9 cellular contexts compared by ENCODE assay signal in genomic region chr5:39424751-39425524, GRCh38. TPM values are rescaled to one million over a fixed set of nuclear protein-coding genes. Genes with fewer than 3 reads are reported as not detected.
A peak's percentile ranks its signal among the peaks of the same experiment; 100 is the strongest.
DNase-seq lines count a peak whose midpoint lies in the region; ATAC-seq, FAIRE-seq and TF ChIP-seq lines count a peak whose summit lies in the region.
"Had no signal": no experiment of that assay in that cellular context is flagged by ENCODE, and none has a peak within 500 bp of the region (broad histone marks: within the 10 kb centered on the region; RNA-seq: fewer than 3 reads in every experiment).

Gene DAB2 (minus strand): TSS chr5:39424980. CDS start chr5:39394320, 30,660 bp downstream.

- under 1% methylated on average over 33 of the region's 51 CpGs for WGBS in A549 (ENCODE audit: missing lambda C conversion rate)
- WGBS in esophagus, 2 donors: 2% methylated on average over 51 of the region's 51 CpGs

- H3K27me3 ChIP-seq in esophagus (ENCODE audit: control insufficient read depth in 1 of 2, insufficient read depth in 2 of 2, low read length in 2 of 2) (no peaks in the 10 kb centered on the region), mononuclear cell (ENCODE audit: insufficient read depth, low read length) (peaks cover 21% of the 10 kb centered on the region)

- ATAC-seq in A549 (peak; percentile 92 to 93), GM21367 (IDR thresholded peaks at IDR 0.05; ENCODE audit: unreplicated experiment) (peak; percentile 73)
- peak; percentile 87 to 90 for ATAC-seq in activated T-cell treated with anti-CD3 and anti-CD28 coated beads, Interleukin-2, amount 50 U/mL, for 72 hours (replicated peaks in 1 of 2)

- peak within 1 kb of the TSS; percentile 54 for H3K4me3 ChIP-seq in A549
- H3K4me3 ChIP-seq in esophagus (ENCODE audit: low read depth in 1 of 2, low read length in 2 of 2): peak within 1 kb of the TSS; percentile 41 to 53
- H3K4me3 ChIP-seq in mononuclear cell (ENCODE audit: low read length): peak within 1 kb of the TSS; percentile 42

- TF ChIP-seq POLR2A in A549 (IDR thresholded peaks at IDR 0.05; ENCODE audit: low read length): peak; percentile 35; the same call in 1 of the 2 replicates

- H3K9me3 ChIP-seq in A549: no peaks in the 10 kb centered on the region
- H3K9me3 ChIP-seq in esophagus (ENCODE audit: control insufficient read depth in 2 of 2, insufficient read depth in 1 of 2, low read depth in 1 of 2, low read length in 1 of 2): no peaks in the 10 kb centered on the region
- no peaks in the 10 kb centered on the region for H3K9me3 ChIP-seq in mononuclear cell (ENCODE audit: low read depth, low read length)

- TF ChIP-seq RAD21 in A549 (conservative IDR thresholded peaks at IDR 0.05 in 1 of 2, IDR thresholded peaks at IDR 0.05 in 1 of 2): peak; percentile 48 to 73

- FAIRE-seq in A549 (lab: Jason Lieb, UNC): no peak
- FAIRE-seq: GM18507 had no signal

- no peaks in the 10 kb centered on the region for H3K9me3 Mint-ChIP-seq in activated T-cell treated with anti-CD3 and anti-CD28 coated beads, Interleukin-2, amount 50 U/mL, for 72 hours

- DNase-seq in A549 (ENCODE audit: low read depth in 1 of 2, low spot score in 1 of 2) (peak; percentile 87), NOMO-1 treated with dmso at 0.1 percent for 144 hours (lab: John Stamatoyannopoulos, UW; ENCODE audit: unreplicated experiment) (peak; percentile 71), RPMI8226 (no peak)
- DNase-seq in activated T-cell treated with anti-CD3 and anti-CD28 coated beads, Interleukin-2, amount 50 U/mL, for 72 hours: peak; percentile 50 to 54
- DNase-seq in stimulated activated CD8-positive, alpha-beta memory T cell treated with anti-CD3 and anti-CD28 coated beads, Interleukin-4, amount 100 ng/mL, for 48 hours: peak; percentile 62

- POLR2A ChIA-PET in A549 (lab: Yijun Ruan, JAX): interaction anchor here (0.7 to 2.3 kb wide), 20 partner anchors 9 to 201 kb away, joined by 3 to 25 read pairs (median 6); no protein-coding TSS in a partner anchor

- H3K4me1 Mint-ChIP-seq in activated T-cell treated with anti-CD3 and anti-CD28 coated beads, Interleukin-2, amount 50 U/mL, for 72 hours (ENCODE audit: low read depth): peaks cover 13% of the 10 kb centered on the region

- peak within 1 kb of the TSS; percentile 89 to 94 for H3K4me3 Mint-ChIP-seq in activated T-cell treated with anti-CD3 and anti-CD28 coated beads, Interleukin-2, amount 50 U/mL, for 72 hours

- CTCF ChIA-PET in A549 (lab: Yijun Ruan, JAX): interaction anchor here (0.5 to 5.7 kb wide), 47 partner anchors 9 to 233 kb away, joined by 3 to 45 read pairs (median 5); no protein-coding TSS in a partner anchor

- peaks cover 36% of the 10 kb centered on the region for H3K27me3 Mint-ChIP-seq in activated T-cell treated with anti-CD3 and anti-CD28 coated beads, Interleukin-2, amount 50 U/mL, for 72 hours (ENCODE audit: low read depth)

- peak within 1 kb of the TSS; percentile 81 for H3K4me2 ChIP-seq in A549

- H3K36me3 ChIP-seq in esophagus (ENCODE audit: control insufficient read depth in 2 of 2, insufficient read depth in 2 of 2, low read length in 1 of 2): no peaks in the 10 kb centered on the region

- TF ChIP-seq EP300 in A549 (IDR thresholded peaks at IDR 0.05): peak in 1 of 2 experiments; percentile 16; a peak in 1 of 5 replicates

- peaks cover 53% of the 10 kb centered on the region for H3K4me1 ChIP-seq in A549
- no peaks in the 10 kb centered on the region for H3K4me1 ChIP-seq in esophagus (ENCODE audit: control insufficient read depth in 2 of 2, insufficient read depth in 2 of 2, low read length in 1 of 2)
- H3K4me1 ChIP-seq in mononuclear cell (ENCODE audit: insufficient read depth, low read length): peaks cover 28% of the 10 kb centered on the region

- H3K27ac ChIP-seq in A549: peak within 1 kb of the TSS; percentile 70 to 87
- H3K27ac ChIP-seq in esophagus (ENCODE audit: low read depth in 2 of 2, low read length in 1 of 2): peak within 1 kb of the TSS; percentile 38 to 44

- no peaks in the 10 kb centered on the region for H3K36me3 Mint-ChIP-seq in activated T-cell treated with anti-CD3 and anti-CD28 coated beads, Interleukin-2, amount 50 U/mL, for 72 hours (ENCODE audit: insufficient read depth in 2 of 2)

- no peak within 1 kb of the TSS for H3K27ac Mint-ChIP-seq in activated T-cell treated with anti-CD3 and anti-CD28 coated beads, Interleukin-2, amount 50 U/mL, for 72 hours

- TF ChIP-seq CTCF in A549 (IDR thresholded peaks at IDR 0.05): peak; percentile 67

TF ChIP-seq in A549, 52 proteins besides CTCF, POLR2A, EP300 and RAD21:
- TF ChIP-seq E2F6 (IDR thresholded peaks at IDR 0.05; ENCODE audit: borderline replicate concordance, low read depth): peak; percentile 46; the same call in 1 of the 2 replicates
- no peak; the same call in 1 of the 2 replicates for TF ChIP-seq PHF8 (IDR thresholded peaks at IDR 0.05; ENCODE audit: borderline replicate concordance, low read depth)
- no peak for TF ChIP-seq BHLHE40 (IDR thresholded peaks at IDR 0.05; ENCODE audit: low read depth, low read length)
- no peak for TF ChIP-seq RFX5 (IDR thresholded peaks at IDR 0.05)
- no peak for TF ChIP-seq REST (IDR thresholded peaks at IDR 0.05)
- no peak for TF ChIP-seq NFE2L2 (conservative IDR thresholded peaks at IDR 0.05; ENCODE audit: low read length)
- peak; percentile 79 for TF ChIP-seq SMC3 (IDR thresholded peaks at IDR 0.05)
- no peak for TF ChIP-seq POLR2AphosphoS2 (conservative IDR thresholded peaks at IDR 0.05; ENCODE audit: low read length)
- TF ChIP-seq GATA3 (IDR thresholded peaks at IDR 0.05; ENCODE audit: borderline replicate concordance): peak; percentile 50; the same call in 1 of the 2 replicates
- peak; percentile 69 for TF ChIP-seq MAX (IDR thresholded peaks at IDR 0.05)
- TF ChIP-seq CEBPB (IDR thresholded peaks at IDR 0.05): no peak
- TF ChIP-seq BCL3 (IDR thresholded peaks at IDR 0.05): 0 out of 3 replicates have a peak, but pooled peaks have one; percentile 28
- TF ChIP-seq NPAS2 (CRISPR knock-in tag; IDR thresholded peaks at IDR 0.05; ENCODE audit: borderline replicate concordance): no peak
- 0 out of 2 replicates have a peak, but pooled peaks have one; percentile 34 for TF ChIP-seq HOXB5 (CRISPR knock-in tag; IDR thresholded peaks at IDR 0.05)
- TF ChIP-seq ZC3H11A (IDR thresholded peaks at IDR 0.05): no peak
- TF ChIP-seq JUN (IDR thresholded peaks at IDR 0.05): peak in 1 of 2 experiments; percentile 61; a peak in 3 of 5 replicates
- TF ChIP-seq NR3C1 (IDR thresholded peaks at IDR 0.05): no peak
- no peak for TF ChIP-seq JUNB (IDR thresholded peaks at IDR 0.05)
- TF ChIP-seq HOXB13 (CRISPR knock-in tag; IDR thresholded peaks at IDR 0.05; ENCODE audit: low read depth): 0 out of 2 replicates have a peak, but pooled peaks have one; percentile 32

RNA-seq across cellular contexts. Expression of gene DAB2, which starts in this region (rescaled TPM):
- polyA plus RNA-seq in A549 (2011; rRNA removed): 14.4 and 17.1 TPM in 2 replicates
- 3.3 and 5.0 TPM in 2 replicates for polyA plus RNA-seq in A549 (2012; cell fraction: cytosol; rRNA removed)
- polyA plus RNA-seq in A549 (2012; cell fraction: nucleus; rRNA removed): 4.6 and 6.4 TPM in 2 replicates
- 10.5 to 13.6 TPM (median 12.6 TPM) in 3 replicates for polyA plus RNA-seq in A549 (2017; fragmentation: RNase III; extraction: RNeasy Plus Mini Kit Qiagen cat#74134 plus additional on column Dnase treatment)
- 15.8 and 16.5 TPM in 2 replicates for polyA minus RNA-seq in A549 (2011; rRNA and poly(A)+ RNA removed)
- total RNA-seq in activated T-cell treated with anti-CD3 and anti-CD28 coated beads, Interleukin-2, amount 50 U/mL, for 72 hours: not detected
- 1 to 10 TPM; 2.0 to 2.4 TPM for polyA plus RNA-seq in esophagus
- total RNA-seq in mononuclear cell: 14.4 TPM

Comparison
In these comparisons a context has a peak if more than half of its experiments do, and no peak if none do; other contexts are left out.
1. RNA of gene DAB2 (total RNA-seq): 14.4 TPM in mononuclear cell (single experiment); not detected in activated T-cell treated with anti-CD3 and anti-CD28 coated beads, Interleukin-2, amount 50 U/mL, for 72 hours; every median in the first group is over 10 times any median in the second.
2. Peak in DNase-seq and ATAC-seq in activated T-cell treated with anti-CD3 and anti-CD28 coated beads, Interleukin-2, amount 50 U/mL, for 72 hours; RNA of the gene not detected or under 1 TPM.
3. Peak in every context shown above with its lines, with median percentiles within 50 percentile points of each other: ATAC-seq and H3K4me3 ChIP-seq.